3 cellular contexts compared by ENCODE assay signal in the genomic region with DNA sequence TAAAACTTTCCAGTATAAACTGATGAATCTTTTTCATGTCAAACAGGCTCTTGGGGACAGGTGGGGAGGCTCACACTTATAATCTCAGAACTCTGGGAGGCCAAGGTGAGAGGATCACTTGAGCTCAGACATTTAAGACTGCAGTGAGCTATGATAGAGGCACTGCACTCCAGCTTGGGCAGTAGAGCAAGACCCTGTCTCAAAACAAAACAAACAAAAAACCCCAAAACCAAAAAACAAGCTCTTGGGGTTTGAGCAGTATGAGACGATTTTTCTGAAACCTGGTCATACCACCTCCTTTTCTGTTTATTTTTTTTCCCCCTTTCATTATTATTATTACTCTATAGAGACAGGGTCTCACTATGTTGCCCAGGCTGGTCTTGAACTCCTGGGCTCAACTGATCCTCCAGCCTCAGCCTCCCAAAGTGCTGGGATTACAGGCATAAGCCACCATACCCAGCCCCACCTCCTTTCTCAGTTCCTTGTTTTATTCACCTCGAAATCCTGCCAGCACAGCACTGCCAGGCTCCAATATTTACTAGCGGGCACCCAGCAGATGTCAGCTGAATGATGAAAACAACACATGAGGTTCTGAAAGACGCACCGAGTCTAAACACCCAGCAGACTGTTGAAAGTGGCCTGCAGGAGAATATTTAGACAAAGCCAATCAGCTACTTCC.
TF ChIP-seq lines count a peak whose summit lies in the region.

No MANE protein-coding gene starts in this region.

TF ChIP-seq in GM23338, 12 proteins besides CTCF, POLR2A, EP300 and RAD21:
- TF ChIP-seq, protein P1, sequence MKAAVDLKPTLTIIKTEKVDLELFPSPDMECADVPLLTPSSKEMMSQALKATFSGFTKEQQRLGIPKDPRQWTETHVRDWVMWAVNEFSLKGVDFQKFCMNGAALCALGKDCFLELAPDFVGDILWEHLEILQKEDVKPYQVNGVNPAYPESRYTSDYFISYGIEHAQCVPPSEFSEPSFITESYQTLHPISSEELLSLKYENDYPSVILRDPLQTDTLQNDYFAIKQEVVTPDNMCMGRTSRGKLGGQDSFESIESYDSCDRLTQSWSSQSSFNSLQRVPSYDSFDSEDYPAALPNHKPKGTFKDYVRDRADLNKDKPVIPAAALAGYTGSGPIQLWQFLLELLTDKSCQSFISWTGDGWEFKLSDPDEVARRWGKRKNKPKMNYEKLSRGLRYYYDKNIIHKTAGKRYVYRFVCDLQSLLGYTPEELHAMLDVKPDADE (IDR thresholded peaks at IDR 0.05), result no peak
- TF ChIP-seq ZNF114 (CRISPR knock-in tag; IDR thresholded peaks at IDR 0.05), result no peak
- no peak for TF ChIP-seq REST (IDR thresholded peaks at IDR 0.05; ENCODE audit: unreplicated experiment)
- TF ChIP-seq JUNB (IDR thresholded peaks at IDR 0.05; ENCODE audit: unreplicated experiment), result no peak
- TF ChIP-seq EZH2phosphoT487 (IDR thresholded peaks at IDR 0.05; ENCODE audit: unreplicated experiment), result no peak

TF ChIP-seq in IMR-90, 13 proteins besides CTCF, POLR2A, EP300 and RAD21:
- TF ChIP-seq FOS (IDR thresholded peaks at IDR 0.05; ENCODE audit: low read depth, low read length), result no peak
- TF ChIP-seq SMC3 (IDR thresholded peaks at IDR 0.05; ENCODE audit: low read depth, low read length), result no peak
- no peak for TF ChIP-seq CEBPB (IDR thresholded peaks at IDR 0.05; ENCODE audit: low read depth, low read length)
- TF ChIP-seq, protein P2, sequence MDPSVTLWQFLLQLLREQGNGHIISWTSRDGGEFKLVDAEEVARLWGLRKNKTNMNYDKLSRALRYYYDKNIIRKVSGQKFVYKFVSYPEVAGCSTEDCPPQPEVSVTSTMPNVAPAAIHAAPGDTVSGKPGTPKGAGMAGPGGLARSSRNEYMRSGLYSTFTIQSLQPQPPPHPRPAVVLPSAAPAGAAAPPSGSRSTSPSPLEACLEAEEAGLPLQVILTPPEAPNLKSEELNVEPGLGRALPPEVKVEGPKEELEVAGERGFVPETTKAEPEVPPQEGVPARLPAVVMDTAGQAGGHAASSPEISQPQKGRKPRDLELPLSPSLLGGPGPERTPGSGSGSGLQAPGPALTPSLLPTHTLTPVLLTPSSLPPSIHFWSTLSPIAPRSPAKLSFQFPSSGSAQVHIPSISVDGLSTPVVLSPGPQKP (IDR thresholded peaks at IDR 0.05; ENCODE audit: borderline replicate concordance, low read depth, low read length), result no peak
- no peak for TF ChIP-seq MAZ (IDR thresholded peaks at IDR 0.05; ENCODE audit: borderline replicate concordance, low read depth, low read length)
- no peak for TF ChIP-seq MAFK (IDR thresholded peaks at IDR 0.05; ENCODE audit: low read depth, low read length)
- no peak for TF ChIP-seq CHD1 (IDR thresholded peaks at IDR 0.05; ENCODE audit: low read depth, low read length)
- no peak for TF ChIP-seq RCOR1 (IDR thresholded peaks at IDR 0.05; ENCODE audit: insufficient replicate concordance, low read length)
- no peak for TF ChIP-seq USF2 (IDR thresholded peaks at IDR 0.05; ENCODE audit: low read depth, low read length)
- TF ChIP-seq NFE2L2 (IDR thresholded peaks at IDR 0.05; ENCODE audit: low read depth, low read length), result no peak
- no peak for TF ChIP-seq MXI1 (IDR thresholded peaks at IDR 0.05; ENCODE audit: borderline replicate concordance, low read depth, low read length)
- TF ChIP-seq BHLHE40 (IDR thresholded peaks at IDR 0.05; ENCODE audit: low read depth, low read length), result no peak
- no peak for TF ChIP-seq RFX5 (IDR thresholded peaks at IDR 0.05; ENCODE audit: low read depth, low read length)

TF ChIP-seq in SK-N-SH, 30 proteins besides CTCF, POLR2A, EP300 and RAD21:
- TF ChIP-seq USF2 (IDR thresholded peaks at IDR 0.05; ENCODE audit: borderline replicate concordance, low read depth, low read length), result no peak
- TF ChIP-seq PBX3 (IDR thresholded peaks at IDR 0.05), result no peak
- TF ChIP-seq RFX5 (IDR thresholded peaks at IDR 0.05; ENCODE audit: low read length), result no peak
- no peak for TF ChIP-seq EZH2phosphoT487 (IDR thresholded peaks at IDR 0.05; ENCODE audit: borderline replicate concordance, low read depth)
- no peak for TF ChIP-seq SMC3 (IDR thresholded peaks at IDR 0.05; ENCODE audit: low read depth, low read length)
- no peak for TF ChIP-seq POLR2AphosphoS5 (IDR thresholded peaks at IDR 0.05; ENCODE audit: low read depth, low read length)
- no peak for TF ChIP-seq YY1 (IDR thresholded peaks at IDR 0.05; ENCODE audit: low read depth)
- TF ChIP-seq TCF12 (IDR thresholded peaks at IDR 0.05), result no peak
- TF ChIP-seq RXRA (IDR thresholded peaks at IDR 0.05; ENCODE audit: borderline replicate concordance, low read depth), result no peak
- no peak for TF ChIP-seq FOXJ3 (CRISPR knock-in tag; IDR thresholded peaks at IDR 0.05)
- no peak for TF ChIP-seq NFIC (IDR thresholded peaks at IDR 0.05; ENCODE audit: borderline replicate concordance)
- no peak for TF ChIP-seq MXI1 (IDR thresholded peaks at IDR 0.05; ENCODE audit: low read depth, low read length)
- TF ChIP-seq MAX (IDR thresholded peaks at IDR 0.05; ENCODE audit: low read depth), result no peak
- no peak for TF ChIP-seq MEF2A (IDR thresholded peaks at IDR 0.05; ENCODE audit: borderline replicate concordance, low read depth)
- no peak for TF ChIP-seq TEAD4 (IDR thresholded peaks at IDR 0.05; ENCODE audit: borderline replicate concordance, insufficient read depth)
- no peak for TF ChIP-seq GABPA (IDR thresholded peaks at IDR 0.05; ENCODE audit: low read depth)
- no peak for TF ChIP-seq ZBTB33 (IDR thresholded peaks at IDR 0.05; ENCODE audit: borderline replicate concordance, low read depth)
- no peak for TF ChIP-seq NRF1 (IDR thresholded peaks at IDR 0.05; ENCODE audit: low read depth, low read length)
- TF ChIP-seq FOSL2 (IDR thresholded peaks at IDR 0.05; ENCODE audit: borderline replicate concordance, low read depth), result no peak
